ENCODE assay signal across 25 cellular contexts in genomic region chr4:24413311-24413784, GRCh38.
"Had no signal": no experiment of that assay in that cellular context is flagged by ENCODE, and none has a peak within 500 bp of the region (broad histone marks: within the 10 kb centered on the region; RNA-seq: fewer than 3 reads in every experiment).

No MANE protein-coding gene starts in this region.

- H3K9me3 ChIP-seq: colonic mucosa, esophagus muscularis mucosa, gastroesophageal sphincter, sigmoid colon, spleen had no signal

- H3K27me3 Mint-ChIP-seq: brain had no signal

- H3K27me3 ChIP-seq: colonic mucosa, esophagus muscularis mucosa, gastroesophageal sphincter, heart left ventricle, sigmoid colon had no signal

- H3K27ac ChIP-seq: colonic mucosa, esophagus muscularis mucosa, gastroesophageal sphincter, heart left ventricle, sigmoid colon, spleen had no signal

- DNase-seq: activated CD4-positive, alpha-beta T cell treated with anti-CD3 and anti-CD28 coated beads, Interleukin-2, amount 50 U/mL, for 1 hour; activated CD4-positive, CD25-positive, alpha-beta regulatory T cell treated with anti-CD3 and anti-CD28 coated beads, Interleukin-2, amount 50 U/mL, for 72 hours; activated CD8-positive, alpha-beta memory T cell treated with anti-CD3 and anti-CD28 coated beads, Interleukin-2, amount 50 U/mL, for 4 hours; activated effector memory CD4-positive, alpha-beta T cell treated with Interleukin-2 at 50 U/mL for 16 hours; activated naive CD4-positive, alpha-beta T cell treated with anti-CD3 and anti-CD28 coated beads, Interleukin-2, amount 10 ng/mL, durations not matched to agents 7 days and 5 days; activated naive CD8-positive, alpha-beta T cell treated with anti-CD3 and anti-CD28 coated beads, Interleukin-2, amount 50 U/mL, for 24 hours; activated T-cell treated with anti-CD3 and anti-CD28 coated beads, Interleukin-2, amount 50 U/mL, for 4 hours; anterior cingulate cortex; colonic mucosa; heart left ventricle; islet precursor cell; midbrain; occipital lobe; posterior cingulate gyrus; sigmoid colon; spleen; stimulated activated naive B cell treated with anti-CD40 and anti-IgM and Interleukin-4, amounts not matched to agents 10 μg/mL and 1 μg/mL and 100 μg/mL, for 72 hours; T-helper 1 cell; T1000 had no signal

- ATAC-seq: activated naive CD8-positive, alpha-beta T cell treated with anti-CD3 and anti-CD28 coated beads, Interleukin-2, amount 50 U/mL, for 24 hours; activated T-cell treated with anti-CD3 and anti-CD28 coated beads, Interleukin-2, amount 50 U/mL, for 4 hours; gastroesophageal sphincter; heart left ventricle; stimulated activated naive B cell treated with anti-CD40 and anti-IgM and Interleukin-4, amounts not matched to agents 10 μg/mL and 1 μg/mL and 100 μg/mL, for 72 hours had no signal

- H3K36me3 ChIP-seq: colonic mucosa, esophagus muscularis mucosa, gastroesophageal sphincter, heart left ventricle, sigmoid colon, spleen had no signal

- H3K4me1 ChIP-seq: colonic mucosa, esophagus muscularis mucosa, gastroesophageal sphincter, heart left ventricle, sigmoid colon, spleen had no signal

- H3K27ac Mint-ChIP-seq: activated naive CD4-positive, alpha-beta T cell treated with anti-CD3 and anti-CD28 coated beads, Interleukin-2, amount 10 ng/mL, durations not matched to agents 7 days and 5 days; activated naive CD8-positive, alpha-beta T cell treated with anti-CD3 and anti-CD28 coated beads, Interleukin-2, amount 50 U/mL, for 24 hours; nephron; stimulated activated naive B cell treated with anti-CD40 and anti-IgM and Interleukin-4, amounts not matched to agents 10 μg/mL and 1 μg/mL and 100 μg/mL, for 72 hours had no signal

- H3K4me1 Mint-ChIP-seq: activated naive CD4-positive, alpha-beta T cell treated with anti-CD3 and anti-CD28 coated beads, Interleukin-2, amount 10 ng/mL, durations not matched to agents 7 days and 5 days; activated naive CD8-positive, alpha-beta T cell treated with anti-CD3 and anti-CD28 coated beads, Interleukin-2, amount 50 U/mL, for 24 hours; central memory CD8-positive, alpha-beta T cell; nephron; stimulated activated naive B cell treated with anti-CD40 and anti-IgM and Interleukin-4, amounts not matched to agents 10 μg/mL and 1 μg/mL and 100 μg/mL, for 72 hours had no signal

- H3K4me3 ChIP-seq: colonic mucosa, esophagus muscularis mucosa, gastroesophageal sphincter, heart left ventricle, lung, sigmoid colon, spleen had no signal

- H3K36me3 Mint-ChIP-seq: activated naive CD4-positive, alpha-beta T cell treated with anti-CD3 and anti-CD28 coated beads, Interleukin-2, amount 10 ng/mL, durations not matched to agents 7 days and 5 days; brain; stimulated activated naive B cell treated with anti-CD40 and anti-IgM and Interleukin-4, amounts not matched to agents 10 μg/mL and 1 μg/mL and 100 μg/mL, for 72 hours had no signal

- H3K9me3 Mint-ChIP-seq: activated naive CD4-positive, alpha-beta T cell treated with anti-CD3 and anti-CD28 coated beads, Interleukin-2, amount 10 ng/mL, durations not matched to agents 7 days and 5 days; activated naive CD8-positive, alpha-beta T cell treated with anti-CD3 and anti-CD28 coated beads, Interleukin-2, amount 50 U/mL, for 24 hours; activated T-cell treated with anti-CD3 and anti-CD28 coated beads, Interleukin-2, amount 50 U/mL, for 4 hours; central memory CD8-positive, alpha-beta T cell; nephron; stimulated activated naive B cell treated with anti-CD40 and anti-IgM and Interleukin-4, amounts not matched to agents 10 μg/mL and 1 μg/mL and 100 μg/mL, for 72 hours had no signal

- H3K4me3 Mint-ChIP-seq: activated naive CD4-positive, alpha-beta T cell treated with anti-CD3 and anti-CD28 coated beads, Interleukin-2, amount 10 ng/mL, durations not matched to agents 7 days and 5 days; activated naive CD8-positive, alpha-beta T cell treated with anti-CD3 and anti-CD28 coated beads, Interleukin-2, amount 50 U/mL, for 24 hours; activated T-cell treated with anti-CD3 and anti-CD28 coated beads, Interleukin-2, amount 50 U/mL, for 4 hours; central memory CD8-positive, alpha-beta T cell; nephron; stimulated activated naive B cell treated with anti-CD40 and anti-IgM and Interleukin-4, amounts not matched to agents 10 μg/mL and 1 μg/mL and 100 μg/mL, for 72 hours had no signal
